Comparison of ENCODE assay signal across 1 cellular context in genomic region chr1:111370871-111371270, GRCh38.
TF ChIP-seq lines count a peak whose summit lies in the region.

No MANE protein-coding gene starts in this region.

TF ChIP-seq in HepG2, 621 proteins besides CTCF, POLR2A, EP300 and RAD21 (continued from another document):
- TF ChIP-seq, protein P1, sequence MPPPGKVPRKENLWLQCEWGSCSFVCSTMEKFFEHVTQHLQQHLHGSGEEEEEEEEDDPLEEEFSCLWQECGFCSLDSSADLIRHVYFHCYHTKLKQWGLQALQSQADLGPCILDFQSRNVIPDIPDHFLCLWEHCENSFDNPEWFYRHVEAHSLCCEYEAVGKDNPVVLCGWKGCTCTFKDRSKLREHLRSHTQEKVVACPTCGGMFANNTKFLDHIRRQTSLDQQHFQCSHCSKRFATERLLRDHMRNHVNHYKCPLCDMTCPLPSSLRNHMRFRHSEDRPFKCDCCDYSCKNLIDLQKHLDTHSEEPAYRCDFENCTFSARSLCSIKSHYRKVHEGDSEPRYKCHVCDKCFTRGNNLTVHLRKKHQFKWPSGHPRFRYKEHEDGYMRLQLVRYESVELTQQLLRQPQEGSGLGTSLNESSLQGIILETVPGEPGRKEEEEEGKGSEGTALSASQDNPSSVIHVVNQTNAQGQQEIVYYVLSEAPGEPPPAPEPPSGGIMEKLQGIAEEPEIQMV (CRISPR knock-in tag; IDR thresholded peaks at IDR 0.05; ENCODE audit: low read depth): no peak
- TF ChIP-seq MTF2 (CRISPR knock-in tag; IDR thresholded peaks at IDR 0.05; ENCODE audit: borderline replicate concordance): no peak
- TF ChIP-seq MTERF4 (CRISPR knock-in tag; IDR thresholded peaks at IDR 0.05): no peak
- TF ChIP-seq HOMEZ (CRISPR knock-in tag; IDR thresholded peaks at IDR 0.05; ENCODE audit: low read depth): no peak
- no peak for TF ChIP-seq DNMT3B (CRISPR knock-in tag; conservative IDR thresholded peaks at IDR 0.05)
- TF ChIP-seq ZNF367 (CRISPR knock-in tag; IDR thresholded peaks at IDR 0.05; ENCODE audit: borderline replicate concordance): no peak
- TF ChIP-seq ZNF75D (CRISPR knock-in tag; IDR thresholded peaks at IDR 0.05; ENCODE audit: borderline replicate concordance): no peak
- no peak for TF ChIP-seq NBN (conservative IDR thresholded peaks at IDR 0.05)
- no peak for TF ChIP-seq YEATS2 (CRISPR knock-in tag; IDR thresholded peaks at IDR 0.05; ENCODE audit: borderline replicate concordance)
- no peak for TF ChIP-seq MAF1 (CRISPR knock-in tag; IDR thresholded peaks at IDR 0.05; ENCODE audit: borderline replicate concordance)
- no peak for TF ChIP-seq MAFK (conservative IDR thresholded peaks at IDR 0.05 in 1 of 2, IDR thresholded peaks at IDR 0.05 in 1 of 2; ENCODE audit: low read length in 2 of 2)
- TF ChIP-seq DMAP1 (CRISPR knock-in tag; IDR thresholded peaks at IDR 0.05): no peak
- TF ChIP-seq ZNF263 (CRISPR knock-in tag; IDR thresholded peaks at IDR 0.05): no peak
- TF ChIP-seq ZSCAN5A (CRISPR knock-in tag; IDR thresholded peaks at IDR 0.05; ENCODE audit: borderline replicate concordance): no peak
- no peak for TF ChIP-seq PRPF4 (IDR thresholded peaks at IDR 0.05; ENCODE audit: low read depth, low read length, poor library complexity, severe bottlenecking)
